Comparison of ENCODE assay signal across 8 cellular contexts in genomic region chr1:121185140-121185708, GRCh38. TPM values are rescaled to one million over a fixed set of nuclear protein-coding genes. Genes with fewer than 3 reads are reported as not detected.
DNase-seq lines count a peak whose midpoint lies in the region; ATAC-seq and TF ChIP-seq lines count a peak whose summit lies in the region.
"Not testable (repeated sequence)": the region's sequence is repeated elsewhere in the genome, so short reads cannot be mapped to it uniquely, and the experiment has no call there.

No MANE protein-coding gene starts in this region.

- H2AFZ ChIP-seq in osteoblast (ENCODE audit: low read length), result not testable (repeated sequence)

- in situ Hi-C loops in HAP-1 (cut with MboI; ENCODE audit: low sequenced_read_pairs); transverse colon (cut with MboI; ENCODE audit: low pct_ligation_motif_present in 1 of 4, low pct_unique_long_range_greater_than_20kb in 1 of 4, low sequenced_read_pairs in 3 of 4): not testable (repeated sequence)

- not testable (repeated sequence) for H3K9me3 Mint-ChIP-seq in activated CD8-positive, alpha-beta T cell treated with anti-CD3 and anti-CD28 coated beads for 36 hours

- not testable (repeated sequence) for H3K9me3 ChIP-seq in HAP-1; KOPT-K1 (ENCODE audit: insufficient read depth, low read length, poor library complexity, severe bottlenecking); right cardiac atrium (ENCODE audit: control insufficient read depth, low read length); osteoblast (ENCODE audit: low read depth, low read length); transverse colon

- intact Hi-C loops in activated CD8-positive, alpha-beta T cell treated with anti-CD3 and anti-CD28 coated beads for 36 hours (cut with micrococcal nuclease); right cardiac atrium (cut with DNase I); transverse colon (cut with DNase I; ENCODE audit: low total_unique reads): not testable (repeated sequence)

- H3K27ac ChIP-seq in KOPT-K1 (ENCODE audit: low read depth, low read length, poor library complexity, severe bottlenecking), result peak overlapping the region; percentile 43
- not testable (repeated sequence) for H3K27ac ChIP-seq in right cardiac atrium (ENCODE audit: low read length); osteoblast (ENCODE audit: low read depth, low read length)
- peak overlapping the region; percentile 73 to 90 (median 85) for H3K27ac ChIP-seq in transverse colon

- H3K36me3 Mint-ChIP-seq in activated CD8-positive, alpha-beta T cell treated with anti-CD3 and anti-CD28 coated beads for 36 hours (ENCODE audit: low read depth), result not testable (repeated sequence)

- H3K27me3 Mint-ChIP-seq in activated CD8-positive, alpha-beta T cell treated with anti-CD3 and anti-CD28 coated beads for 36 hours, result not testable (repeated sequence)

- H4K20me1 ChIP-seq in osteoblast (ENCODE audit: insufficient read depth, low read length), result not testable (repeated sequence)

- DNase-seq in GM12865 (ENCODE audit: low read depth); HAP-1 (ENCODE audit: low spot score in 2 of 2); activated CD8-positive, alpha-beta T cell treated with anti-CD3 and anti-CD28 coated beads for 36 hours; choroid plexus epithelial cell (ENCODE audit: low read depth); osteoblast (ENCODE audit: insufficient read length, low spot score, missing footprints): not testable (repeated sequence)
- peak in 2 of 3 donors; percentile 59 to 70 for DNase-seq in right cardiac atrium
- DNase-seq in transverse colon, result peak; percentile 12

- no CpG with 5 or more reads among the region's 48 CpGs for whole genome bisulfite sequencing in right cardiac atrium
- no CpG with 5 or more reads among the region's 48 CpGs for WGBS in transverse colon (ENCODE audit: low coverage in 1 of 2), 2 donors

- TF ChIP-seq POLR2A in transverse colon (IDR thresholded peaks at IDR 0.05), result not testable (repeated sequence)

- POLR2A ChIA-PET in activated CD8-positive, alpha-beta T cell treated with anti-CD3 and anti-CD28 coated beads for 36 hours (lab: Charles Lee), result not testable (repeated sequence)

- H3K4me2 ChIP-seq in osteoblast (ENCODE audit: insufficient read depth, low read length), result not testable (repeated sequence)

- H3K4me1 ChIP-seq in HAP-1; right cardiac atrium (ENCODE audit: control insufficient read depth, insufficient read depth, low read length); osteoblast (ENCODE audit: insufficient read depth, low read length); transverse colon: not testable (repeated sequence)

- H3K4me3 ChIP-seq in GM12865 (ENCODE audit: low read depth, low read length) (peak overlapping the region; percentile 41), HAP-1 (peak overlapping the region; percentile 37), choroid plexus epithelial cell (ENCODE audit: low read depth, low read length) (peak overlapping the region; percentile 56), osteoblast (ENCODE audit: insufficient read depth, low read length) (peak overlapping the region; percentile 52), transverse colon (peak overlapping the region in 3 of 4 donors; percentile 33 to 62 (median 47))
- not testable (repeated sequence) for H3K4me3 ChIP-seq in right cardiac atrium (ENCODE audit: low read length)

- not testable (repeated sequence) for H3K27me3 ChIP-seq in HAP-1 (ENCODE audit: low read depth); right cardiac atrium (ENCODE audit: control insufficient read depth, insufficient read depth); osteoblast (ENCODE audit: insufficient read depth, low read length); transverse colon

- H3K79me2 ChIP-seq in osteoblast (ENCODE audit: insufficient read depth, low read length), result not testable (repeated sequence)

- H3K36me3 ChIP-seq in HAP-1 (replicated peaks); KOPT-K1 (ENCODE audit: insufficient read depth, low read length); osteoblast (ENCODE audit: insufficient read depth, low read length); transverse colon: not testable (repeated sequence)

- H3K27ac Mint-ChIP-seq in activated CD8-positive, alpha-beta T cell treated with anti-CD3 and anti-CD28 coated beads for 36 hours, result not testable (repeated sequence)

- CTCF ChIA-PET in activated CD8-positive, alpha-beta T cell treated with anti-CD3 and anti-CD28 coated beads for 36 hours (lab: Charles Lee), result not testable (repeated sequence)

- TF ChIP-seq CTCF in GM12865 (IDR thresholded peaks at IDR 0.05; ENCODE audit: insufficient read depth, low read depth, low read length, missing control alignments); activated CD8-positive, alpha-beta T cell treated with anti-CD3 and anti-CD28 coated beads for 36 hours (IDR thresholded peaks at IDR 0.05); choroid plexus epithelial cell (conservative IDR thresholded peaks at IDR 0.05; ENCODE audit: low read depth, low read length); osteoblast (IDR thresholded peaks at IDR 0.05; ENCODE audit: extremely low read depth, low read depth, low read length); transverse colon (IDR thresholded peaks at IDR 0.05): not testable (repeated sequence)

- peak; percentile 1 for ATAC-seq in activated CD8-positive, alpha-beta T cell treated with anti-CD3 and anti-CD28 coated beads for 36 hours
- peak; percentile 56 to 65 for ATAC-seq in right cardiac atrium

- peak overlapping the region; percentile 81 for H3K4me3 Mint-ChIP-seq in activated CD8-positive, alpha-beta T cell treated with anti-CD3 and anti-CD28 coated beads for 36 hours

- H3K4me1 Mint-ChIP-seq in activated CD8-positive, alpha-beta T cell treated with anti-CD3 and anti-CD28 coated beads for 36 hours (ENCODE audit: low read depth), result not testable (repeated sequence)

- TF ChIP-seq EP300 in transverse colon (IDR thresholded peaks at IDR 0.05; ENCODE audit: low read depth), result not testable (repeated sequence)

RNA-seq across cellular contexts. Expression of gene SRGAP2C, which starts 0.4 kb away (rescaled TPM):
- total RNA-seq in activated CD8-positive, alpha-beta T cell treated with anti-CD3 and anti-CD28 coated beads for 36 hours, result 10 to 100 TPM; 15.3 to 17.9 TPM
- total RNA-seq in right cardiac atrium, result 10 to 100 TPM; 19.2 to 28.8 (median 23.9) TPM
- 6.2 TPM for polyA plus RNA-seq in right cardiac atrium
- 18.6 and 36.9 TPM in 2 replicates for total RNA-seq in osteoblast
- 1 to 10 TPM; 4.1 to 8.7 (median 6.6) TPM for total RNA-seq in transverse colon

RNA-seq across cellular contexts. Expression of gene FAM72B, which starts 1.1 kb away (rescaled TPM):
- total RNA-seq in activated CD8-positive, alpha-beta T cell treated with anti-CD3 and anti-CD28 coated beads for 36 hours, result 10 to 100 TPM; 28.6 to 32.1 TPM
- 1 to 10 TPM in 3 of 4 donors, under 1 TPM in 1; 0.58 to 1.4 (median 1.2) TPM for total RNA-seq in right cardiac atrium
- polyA plus RNA-seq in right cardiac atrium, result 0.16 TPM
- total RNA-seq in osteoblast, result 1.4 and 2.7 TPM in 2 replicates
- 1 to 10 TPM in 1 of 4 donors, under 1 TPM in 1, not detected in 2; 0.32 to 1.2 TPM for total RNA-seq in transverse colon
